Comparison of ENCODE assay signal across 14 cellular contexts in the genomic region with DNA sequence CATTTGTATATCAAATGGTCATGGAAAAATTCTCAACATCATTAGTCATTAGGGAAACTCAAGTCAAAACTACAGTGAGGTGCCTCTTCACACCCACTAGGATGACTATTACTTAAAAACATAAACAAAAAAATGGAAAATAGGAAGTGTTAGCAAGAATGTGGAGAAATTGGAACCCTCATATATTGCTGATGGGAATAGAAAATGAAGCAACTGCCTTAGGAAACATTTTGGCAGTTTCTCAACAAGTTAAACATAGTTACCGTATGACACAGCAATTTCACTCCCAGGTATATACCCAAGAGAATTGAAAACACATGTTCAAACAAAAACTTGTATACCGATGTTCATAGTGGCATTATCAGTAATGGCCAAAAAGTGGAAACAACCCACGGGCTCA. TPM values are rescaled to one million over a fixed set of nuclear protein-coding genes. Genes with fewer than 3 reads are reported as not detected.
DNase-seq lines count a peak whose midpoint lies in the region; ATAC-seq and TF ChIP-seq lines count a peak whose summit lies in the region.
"Had no signal": no experiment of that assay in that cellular context is flagged by ENCODE, and none has a peak within 500 bp of the region (broad histone marks: within the 10 kb centered on the region; RNA-seq: fewer than 3 reads in every experiment).

No MANE protein-coding gene starts in this region.

- H3K9me3 ChIP-seq in adipocyte (ENCODE audit: control insufficient read depth, low read length): no peaks in the 10 kb centered on the region
- H3K9me3 ChIP-seq: BE2C, SJSA1 had no signal

- peak overlapping the region; percentile 38 for H3K27ac ChIP-seq in ACC112 (ENCODE audit: low read depth, low read length)
- H3K27ac ChIP-seq: SJSA1 had no signal

- peaks cover 3% of the 10 kb centered on the region for H3K27me3 Mint-ChIP-seq in activated CD4-positive, alpha-beta memory T cell treated with anti-CD3 and anti-CD28 coated beads, Interleukin-2, amount 10 ng/mL, durations not matched to agents 7 days and 5 days
- peaks cover 7% of the 10 kb centered on the region for H3K27me3 Mint-ChIP-seq in activated naive CD4-positive, alpha-beta T cell treated with anti-CD3 and anti-CD28 coated beads for 36 hours (ENCODE audit: low read depth)

- DNase-seq in HCEC 1CT: peak; percentile 71
- peak; percentile 28 for DNase-seq in adipocyte (ENCODE audit: low read depth)
- DNase-seq in fibroblast of mammary gland (ENCODE audit: low read depth): peak; percentile 24
- DNase-seq in activated CD4-positive, alpha-beta memory T cell treated with anti-CD3 and anti-CD28 coated beads, Interleukin-2, amount 10 ng/mL, durations not matched to agents 7 days and 5 days: no peak
- DNase-seq in activated naive CD4-positive, alpha-beta T cell treated with anti-CD3 and anti-CD28 coated beads for 36 hours: no peak
- no peak for DNase-seq in activated naive CD4-positive, alpha-beta T cell treated with anti-CD3 and anti-CD28 coated beads, Interleukin-2, amount 50 U/mL, for 72 hours (ENCODE audit: low spot score in 2 of 2)
- DNase-seq: BE2C; CD4-positive, alpha-beta T cell; Kasumi-1; NCI-H187; NCI-H446; SW 1271 had no signal

- no peak for ATAC-seq in activated naive CD4-positive, alpha-beta T cell treated with anti-CD3 and anti-CD28 coated beads, Interleukin-2, amount 50 U/mL, for 72 hours

- H3K36me3 ChIP-seq in ACC112 (ENCODE audit: insufficient read depth, low read length): no peaks in the 10 kb centered on the region
- H3K36me3 ChIP-seq in adipocyte (ENCODE audit: control insufficient read depth, insufficient read depth, low read length, severe bottlenecking): no peaks in the 10 kb centered on the region
- H3K36me3 ChIP-seq: BE2C, SJSA1 had no signal

- no peaks in the 10 kb centered on the region for H3K36me3 Mint-ChIP-seq in activated CD4-positive, alpha-beta memory T cell treated with anti-CD3 and anti-CD28 coated beads, Interleukin-2, amount 10 ng/mL, durations not matched to agents 7 days and 5 days (ENCODE audit: low read depth)
- H3K36me3 Mint-ChIP-seq in activated naive CD4-positive, alpha-beta T cell treated with anti-CD3 and anti-CD28 coated beads for 36 hours (ENCODE audit: low read depth): no peaks in the 10 kb centered on the region
- no peaks in the 10 kb centered on the region for H3K36me3 Mint-ChIP-seq in activated naive CD4-positive, alpha-beta T cell treated with anti-CD3 and anti-CD28 coated beads, Interleukin-2, amount 50 U/mL, for 72 hours

- no peaks in the 10 kb centered on the region for H3K79me2 ChIP-seq in ACC112 (ENCODE audit: control insufficient read depth, insufficient read depth, low read length, unreplicated experiment)

- no peak overlapping the region for H2AFZ ChIP-seq in ACC112 (ENCODE audit: low read length, unreplicated experiment)

- H3K4me1 Mint-ChIP-seq in activated CD4-positive, alpha-beta memory T cell treated with anti-CD3 and anti-CD28 coated beads, Interleukin-2, amount 10 ng/mL, durations not matched to agents 7 days and 5 days: no peaks in the 10 kb centered on the region
- no peaks in the 10 kb centered on the region for H3K4me1 Mint-ChIP-seq in activated naive CD4-positive, alpha-beta T cell treated with anti-CD3 and anti-CD28 coated beads for 36 hours (ENCODE audit: low read depth)

- no peak overlapping the region for H3K27ac Mint-ChIP-seq in activated CD4-positive, alpha-beta memory T cell treated with anti-CD3 and anti-CD28 coated beads, Interleukin-2, amount 10 ng/mL, durations not matched to agents 7 days and 5 days
- no peak overlapping the region for H3K27ac Mint-ChIP-seq in activated naive CD4-positive, alpha-beta T cell treated with anti-CD3 and anti-CD28 coated beads for 36 hours
- H3K27ac Mint-ChIP-seq in activated naive CD4-positive, alpha-beta T cell treated with anti-CD3 and anti-CD28 coated beads, Interleukin-2, amount 50 U/mL, for 72 hours: no peak overlapping the region
- H3K27ac Mint-ChIP-seq: CD4-positive, alpha-beta T cell had no signal

- H3K4me3 ChIP-seq in ACC112 (ENCODE audit: low read depth, low read length) (no peak overlapping the region), adipocyte (ENCODE audit: low read length) (no peak overlapping the region), fibroblast of mammary gland (ENCODE audit: control insufficient read depth, low read depth, low read length) (no peak overlapping the region)
- H3K4me3 ChIP-seq: SJSA1 had no signal

- H3K27me3 ChIP-seq in ACC112 (ENCODE audit: insufficient read depth, low read length) (no peaks in the 10 kb centered on the region), adipocyte (replicated peaks; ENCODE audit: control insufficient read depth, insufficient read depth, low read length) (no peaks in the 10 kb centered on the region)
- H3K27me3 ChIP-seq: BE2C had no signal

- H3K4me1 ChIP-seq in ACC112 (ENCODE audit: control insufficient read depth, insufficient read depth, low read length, unreplicated experiment): peaks cover 19% of the 10 kb centered on the region
- no peaks in the 10 kb centered on the region for H3K4me1 ChIP-seq in adipocyte (ENCODE audit: control insufficient read depth, insufficient read depth, low read length)
- H3K4me1 ChIP-seq: BE2C had no signal

- no peak for TF ChIP-seq CTCF in fibroblast of mammary gland (conservative IDR thresholded peaks at IDR 0.05; ENCODE audit: control insufficient read depth, insufficient read depth, low read depth, low read length)

- intact Hi-C loops in activated naive CD4-positive, alpha-beta T cell treated with anti-CD3 and anti-CD28 coated beads for 36 hours (cut with micrococcal nuclease): no loop called here

- POLR2A ChIA-PET in activated CD4-positive, alpha-beta memory T cell treated with anti-CD3 and anti-CD28 coated beads, Interleukin-2, amount 10 ng/mL, durations not matched to agents 7 days and 5 days (lab: Charles Lee): no interaction called here

- H3K9me3 Mint-ChIP-seq in activated CD4-positive, alpha-beta memory T cell treated with anti-CD3 and anti-CD28 coated beads, Interleukin-2, amount 10 ng/mL, durations not matched to agents 7 days and 5 days: no peaks in the 10 kb centered on the region
- no peaks in the 10 kb centered on the region for H3K9me3 Mint-ChIP-seq in activated naive CD4-positive, alpha-beta T cell treated with anti-CD3 and anti-CD28 coated beads for 36 hours
- H3K9me3 Mint-ChIP-seq in activated naive CD4-positive, alpha-beta T cell treated with anti-CD3 and anti-CD28 coated beads, Interleukin-2, amount 50 U/mL, for 72 hours: no peaks in the 10 kb centered on the region

- no peak overlapping the region for H3K4me3 Mint-ChIP-seq in activated CD4-positive, alpha-beta memory T cell treated with anti-CD3 and anti-CD28 coated beads, Interleukin-2, amount 10 ng/mL, durations not matched to agents 7 days and 5 days
- H3K4me3 Mint-ChIP-seq in activated naive CD4-positive, alpha-beta T cell treated with anti-CD3 and anti-CD28 coated beads for 36 hours: no peak overlapping the region
- H3K4me3 Mint-ChIP-seq: CD4-positive, alpha-beta T cell had no signal

- no peak overlapping the region for H3K9ac ChIP-seq in adipocyte (ENCODE audit: low read length)

- CTCF ChIA-PET in activated CD4-positive, alpha-beta memory T cell treated with anti-CD3 and anti-CD28 coated beads, Interleukin-2, amount 10 ng/mL, durations not matched to agents 7 days and 5 days (lab: Charles Lee): no interaction called here
- CTCF ChIA-PET in activated naive CD4-positive, alpha-beta T cell treated with anti-CD3 and anti-CD28 coated beads for 36 hours (lab: Charles Lee): no interaction called here

RNA-seq across cellular contexts. Expression of a gene that starts 18.1 kb away (rescaled TPM):
- total RNA-seq in activated CD4-positive, alpha-beta memory T cell treated with anti-CD3 and anti-CD28 coated beads, Interleukin-2, amount 10 ng/mL, durations not matched to agents 7 days and 5 days: not detected
- not detected for total RNA-seq in activated naive CD4-positive, alpha-beta T cell treated with anti-CD3 and anti-CD28 coated beads for 36 hours
- total RNA-seq in activated naive CD4-positive, alpha-beta T cell treated with anti-CD3 and anti-CD28 coated beads, Interleukin-2, amount 50 U/mL, for 72 hours: under 1 TPM in 1 of 2 donors, not detected in 1; 0.06 TPM

Comparison
In these comparisons a context has a peak if more than half of its experiments do, and no peak if none do; other contexts are left out.
1. DNase-seq: peak in HCEC 1CT (single experiment), adipocyte (single experiment) and fibroblast of mammary gland (single experiment); none in activated CD4-positive, alpha-beta memory T cell treated with anti-CD3 and anti-CD28 coated beads, Interleukin-2, amount 10 ng/mL, durations not matched to agents 7 days and 5 days (single experiment), activated naive CD4-positive, alpha-beta T cell treated with anti-CD3 and anti-CD28 coated beads for 36 hours (single experiment) and activated naive CD4-positive, alpha-beta T cell treated with anti-CD3 and anti-CD28 coated beads, Interleukin-2, amount 50 U/mL, for 72 hours (0 of 2).